ENCODE assay signal across 15 cellular contexts in the genomic region with DNA sequence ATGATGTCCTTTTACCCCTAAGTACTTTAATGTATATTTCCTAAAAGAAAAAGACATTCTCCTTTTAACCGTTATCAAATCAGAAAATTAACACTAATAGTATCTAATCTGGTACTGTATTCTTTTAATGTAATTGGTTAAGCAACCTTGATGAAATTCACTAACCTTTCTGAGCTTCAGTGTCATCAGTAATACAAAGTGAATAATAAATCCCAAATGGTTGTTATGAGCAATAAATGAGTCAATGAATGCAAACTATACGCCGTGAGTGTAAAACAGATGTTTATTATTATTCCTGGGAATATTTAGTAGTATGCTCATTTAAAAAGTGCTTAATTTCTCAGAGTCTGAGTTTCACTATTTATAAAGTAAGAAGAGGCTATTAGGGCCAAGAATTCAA.
"Had no signal": no experiment of that assay in that cellular context is flagged by ENCODE, and none has a peak within 500 bp of the region (broad histone marks: within the 10 kb centered on the region; RNA-seq: fewer than 3 reads in every experiment).

No MANE protein-coding gene starts in this region.

- H3K9me3 ChIP-seq: adrenal gland, breast epithelium, ovary, psoas muscle had no signal

- H3K36me3 ChIP-seq: breast epithelium, ovary had no signal

- DNase-seq: activated CD4-positive, alpha-beta T cell treated with anti-CD3 and anti-CD28 coated beads, Interleukin-2, amount 50 U/mL, for 1 hour; activated CD8-positive, alpha-beta memory T cell treated with anti-CD3 and anti-CD28 coated beads, Interleukin-2, amount 50 U/mL, for 4 hours; activated effector memory CD4-positive, alpha-beta T cell treated with Interleukin-2 at 50 U/mL for 16 hours; activated T-cell treated with anti-CD3 and anti-CD28 coated beads, Interleukin-2, amount 50 U/mL, for 4 hours; adrenal gland; naive thymus-derived CD8-positive, alpha-beta T cell; ovary; psoas muscle; right cardiac atrium; stimulated activated CD4-positive, alpha-beta T cell treated with anti-CD3 and anti-CD28 coated beads, Interleukin-2, amount 100 ng/mL, for 48 hours; stimulated activated naive CD8-positive, alpha-beta T cell treated with anti-CD3 and anti-CD28 coated beads, Interleukin-15, amount 100 ng/mL, for 72 hours; trophoblast cell had no signal

- ATAC-seq: activated T-cell treated with anti-CD3 and anti-CD28 coated beads, Interleukin-2, amount 50 U/mL, for 4 hours; naive thymus-derived CD8-positive, alpha-beta T cell; psoas muscle; right cardiac atrium; stimulated activated naive CD8-positive, alpha-beta T cell treated with anti-CD3 and anti-CD28 coated beads, Interleukin-15, amount 100 ng/mL, for 72 hours had no signal

- H3K27ac ChIP-seq: adrenal gland, breast epithelium, coronary artery, ovary, psoas muscle, skin epidermis had no signal

- H3K4me3 ChIP-seq: adrenal gland, breast epithelium, coronary artery, ovary, psoas muscle, skin epidermis had no signal
